3 cellular contexts compared by ENCODE assay signal in the genomic region with DNA sequence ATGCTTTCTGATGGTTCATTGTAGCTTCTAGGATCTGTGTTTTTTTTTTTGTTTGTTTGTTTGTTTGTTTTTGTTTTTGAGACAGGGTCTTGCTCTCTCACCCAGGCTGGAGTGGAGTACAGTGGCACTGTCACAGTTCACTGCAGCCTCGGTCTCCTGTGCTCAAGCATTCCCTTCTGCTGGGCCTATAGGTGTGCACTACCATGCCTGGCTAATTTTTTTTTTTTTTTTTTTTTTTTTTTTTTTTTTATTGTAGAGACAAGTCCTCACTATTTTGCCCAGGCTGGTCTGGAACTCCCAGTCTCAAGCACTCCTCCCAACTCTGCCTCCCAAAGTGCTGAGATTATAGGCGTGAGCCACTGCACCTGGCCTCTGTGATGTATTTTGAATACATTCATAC.
TF ChIP-seq lines count a peak whose summit lies in the region.
"Not testable (repeated sequence)": the region's sequence is repeated elsewhere in the genome, so short reads cannot be mapped to it uniquely, and the experiment has no call there.

No MANE protein-coding gene starts in this region.

TF ChIP-seq in HEK293T, 16 proteins besides CTCF, POLR2A, EP300 and RAD21:
- peak; percentile 60 for TF ChIP-seq ZNF384 (IDR thresholded peaks at IDR 0.05)

TF ChIP-seq in K562, 482 proteins besides CTCF, POLR2A, EP300 and RAD21:
- 0 out of 2 replicates have a peak, but pooled peaks have one; percentile 1 for TF ChIP-seq SUPT5H (IDR thresholded peaks at IDR 0.05)
- 0 out of 2 replicates have a peak, but pooled peaks have one; percentile 20 for TF ChIP-seq ZNF384 (IDR thresholded peaks at IDR 0.05; ENCODE audit: low read depth, low read length)

TF ChIP-seq in HepG2, 621 proteins besides CTCF, POLR2A, EP300 and RAD21:
- TF ChIP-seq ZNF362 (CRISPR knock-in tag; IDR thresholded peaks at IDR 0.05; ENCODE audit: borderline replicate concordance) (peak; percentile 60; the same call in 1 of the 2 replicates), ZBTB40 (IDR thresholded peaks at IDR 0.05) (peak; percentile 35; the same call in 1 of the 2 replicates)
- TF ChIP-seq ZBTB40 (CRISPR knock-in tag; IDR thresholded peaks at IDR 0.05): not testable (repeated sequence)
TF ChIP-seq in HepG2: peak in this region for 2; not testable (repeated sequence) for 619.
